ENCODE assay signal across 1 cellular context in genomic region chr14:74550071-74550470, GRCh38.
TF ChIP-seq lines count a peak whose summit lies in the region.

No MANE protein-coding gene starts in this region.

TF ChIP-seq in IMR-90, 13 proteins besides CTCF, POLR2A, EP300 and RAD21:
- TF ChIP-seq CHD1 (IDR thresholded peaks at IDR 0.05; ENCODE audit: low read depth, low read length) (no peak), ELK1 (IDR thresholded peaks at IDR 0.05; ENCODE audit: borderline replicate concordance, low read depth, low read length) (no peak), RCOR1 (IDR thresholded peaks at IDR 0.05; ENCODE audit: insufficient replicate concordance, low read length) (no peak), FOS (IDR thresholded peaks at IDR 0.05; ENCODE audit: low read depth, low read length) (no peak), BHLHE40 (IDR thresholded peaks at IDR 0.05; ENCODE audit: low read depth, low read length) (no peak), RFX5 (IDR thresholded peaks at IDR 0.05; ENCODE audit: low read depth, low read length) (no peak), MXI1 (IDR thresholded peaks at IDR 0.05; ENCODE audit: borderline replicate concordance, low read depth, low read length) (no peak), SMC3 (IDR thresholded peaks at IDR 0.05; ENCODE audit: low read depth, low read length) (no peak), NFE2L2 (IDR thresholded peaks at IDR 0.05; ENCODE audit: low read depth, low read length) (no peak), CEBPB (IDR thresholded peaks at IDR 0.05; ENCODE audit: low read depth, low read length) (no peak), MAFK (IDR thresholded peaks at IDR 0.05; ENCODE audit: low read depth, low read length) (no peak), MAZ (IDR thresholded peaks at IDR 0.05; ENCODE audit: borderline replicate concordance, low read depth, low read length) (no peak)
- TF ChIP-seq, protein P1, sequence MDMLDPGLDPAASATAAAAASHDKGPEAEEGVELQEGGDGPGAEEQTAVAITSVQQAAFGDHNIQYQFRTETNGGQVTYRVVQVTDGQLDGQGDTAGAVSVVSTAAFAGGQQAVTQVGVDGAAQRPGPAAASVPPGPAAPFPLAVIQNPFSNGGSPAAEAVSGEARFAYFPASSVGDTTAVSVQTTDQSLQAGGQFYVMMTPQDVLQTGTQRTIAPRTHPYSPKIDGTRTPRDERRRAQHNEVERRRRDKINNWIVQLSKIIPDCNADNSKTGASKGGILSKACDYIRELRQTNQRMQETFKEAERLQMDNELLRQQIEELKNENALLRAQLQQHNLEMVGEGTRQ (IDR thresholded peaks at IDR 0.05; ENCODE audit: low read depth, low read length) = no peak
